Comparison of ENCODE assay signal across 16 cellular contexts in genomic region chr22:39278040-39278439, GRCh38. TPM values are rescaled to one million over a fixed set of nuclear protein-coding genes. Genes with fewer than 3 reads are reported as not detected.
DNase-seq lines count a peak whose midpoint lies in the region; ATAC-seq, FAIRE-seq and TF ChIP-seq lines count a peak whose summit lies in the region.
"Had no signal": no experiment of that assay in that cellular context is flagged by ENCODE, and none has a peak within 500 bp of the region (broad histone marks: within the 10 kb centered on the region; RNA-seq: fewer than 3 reads in every experiment).

No MANE protein-coding gene starts in this region.

- H3K4me1 ChIP-seq in right lobe of liver (no peaks in the 10 kb centered on the region), HepG2 (ENCODE audit: insufficient read depth, low read length) (peaks cover 41% of the 10 kb centered on the region)
- H3K4me1 ChIP-seq: prostate gland had no signal

- FAIRE-seq in HepG2 (lab: Jason Lieb, UNC): no peak
- no peak for FAIRE-seq in urothelium cell line (lab: Jason Lieb, UNC)
- FAIRE-seq: GM19239 had no signal

- H3K27me3 ChIP-seq in right lobe of liver: no peaks in the 10 kb centered on the region
- peaks cover 9 to 33% of the 10 kb centered on the region in 2 experiments for H3K27me3 ChIP-seq in HepG2 (ENCODE audit: control insufficient read depth in 1 of 2, insufficient read depth in 2 of 2, low read length in 2 of 2)

- peak; percentile 26 to 45 (median 38) for ATAC-seq in right lobe of liver
- no peak for ATAC-seq in HepG2
- ATAC-seq in left cardiac atrium: peak; percentile 23 to 30
- no peak for ATAC-seq in GM21619 (IDR thresholded peaks at IDR 0.05; ENCODE audit: unreplicated experiment)

- no peaks in the 10 kb centered on the region for H3K79me2 ChIP-seq in HepG2 (ENCODE audit: insufficient read depth, low read length)

- POLR2A ChIA-PET in HepG2 (lab: Yijun Ruan, JAX): no interaction called here

- no TSS peak for BruUV-seq in HepG2 (replicated peaks; lab: Mats Ljungman, UMichigan)

- TF ChIP-seq POLR2A in right lobe of liver (IDR thresholded peaks at IDR 0.05) (no peak), HepG2 (IDR thresholded peaks at IDR 0.05; ENCODE audit: insufficient read depth in 1 of 2, low read depth in 2 of 2, low read length in 2 of 2) (no peak)

- H3K9me3 ChIP-seq in right lobe of liver: no peaks in the 10 kb centered on the region
- H3K9me3 ChIP-seq in HepG2 (ENCODE audit: low read length): no peaks in the 10 kb centered on the region
- H3K9me3 ChIP-seq in SK-N-MC (ENCODE audit: low read depth, low read length): no peaks in the 10 kb centered on the region; the same call in 1 of the 2 replicates
- H3K9me3 ChIP-seq: prostate gland had no signal

- no peaks in the 10 kb centered on the region for H4K20me1 ChIP-seq in HepG2 (ENCODE audit: insufficient read depth, low read length)

- WGBS in right lobe of liver (ENCODE audit: insufficient coverage, low coverage, low lambda C conversion rate, missing lambda C conversion rate): no CpG with 5 or more reads among the region's 13 CpGs
- WGBS in HepG2 (ENCODE audit: low lambda C conversion rate): 46% methylated on average over 5 of the region's 13 CpGs

- H3K9ac ChIP-seq in HepG2 (ENCODE audit: insufficient read depth, low read depth, low read length) (no peak overlapping the region), SK-N-MC (ENCODE audit: insufficient read length) (no peak overlapping the region)

- H3K27ac ChIP-seq in right lobe of liver (no peak overlapping the region), HepG2 (ENCODE audit: extremely low read length, insufficient read depth, low read length) (no peak overlapping the region), SK-N-MC (peak overlapping the region; percentile 48; the same call in 1 of the 2 replicates)
- H3K27ac ChIP-seq: prostate gland had no signal

- no peak overlapping the region for H2AFZ ChIP-seq in HepG2 (ENCODE audit: low read length)

- CTCF ChIA-PET in HepG2 (lab: Yijun Ruan, JAX; ENCODE audit: low intra/inter-chr PET ratio, low total read pairs): no interaction called here

- no peak for TF ChIP-seq EP300 in HepG2 (IDR thresholded peaks at IDR 0.05; ENCODE audit: low read depth in 2 of 2, low read length in 2 of 2)
- TF ChIP-seq EP300 in HepG2 (CRISPR knock-in tag; IDR thresholded peaks at IDR 0.05; ENCODE audit: borderline replicate concordance): no peak

- no peaks in the 10 kb centered on the region for H3K36me3 ChIP-seq in right lobe of liver
- H3K36me3 ChIP-seq in HepG2 (replicated peaks in 1 of 2; ENCODE audit: control insufficient read depth in 1 of 2, insufficient read depth in 2 of 2, low read length in 2 of 2): no peaks in the 10 kb centered on the region
- no peaks in the 10 kb centered on the region for H3K36me3 ChIP-seq in SK-N-MC (ENCODE audit: insufficient read depth, low read length)
- H3K36me3 ChIP-seq: prostate gland had no signal

- in situ Hi-C loops in HepG2 (cut with HindIII; ENCODE audit: extremely low pct_ligation_motif_present, low pct_unique_long_range_greater_than_20kb): no loop called here

- H3K4me3 ChIP-seq in right lobe of liver (no peak overlapping the region), HepG2 (replicated peaks in 1 of 3; ENCODE audit: insufficient read depth in 1 of 3, low read depth in 2 of 3, low read length in 3 of 3) (no peak overlapping the region), SK-N-MC (no peak overlapping the region)
- H3K4me3 ChIP-seq: prostate gland had no signal

- H3K4me2 ChIP-seq in HepG2 (ENCODE audit: low read depth, low read length): no peak overlapping the region

- TF ChIP-seq RAD21 in HepG2 (CRISPR knock-in tag; IDR thresholded peaks at IDR 0.05): no peak

- TF ChIP-seq CTCF in right lobe of liver (IDR thresholded peaks at IDR 0.05): no peak
- TF ChIP-seq CTCF in HepG2 (CRISPR knock-in tag; IDR thresholded peaks at IDR 0.05): no peak

- intact Hi-C loops in right lobe of liver (cut with DNase I): no loop called here
- intact Hi-C loops in HepG2 (cut with micrococcal nuclease; ENCODE audit: unreplicated experiment): no loop called here
- intact Hi-C loops in left cardiac atrium (cut with DNase I): no loop called here

- DNase-seq in right lobe of liver: peak in 1 of 3 donors; percentile 62
- DNase-seq in HepG2 (ENCODE audit: low spot score): no peak
- DNase-seq in SK-N-MC (ENCODE audit: low read depth, low spot score): no peak
- DNase-seq in left cardiac atrium: no peak
- DNase-seq in urothelium cell line (ENCODE audit: low spot score): peak; percentile 68
- DNase-seq in stimulated activated naive CD4-positive, alpha-beta T cell (lab: John Stamatoyannopoulos, UW): no peak
- no peak for DNase-seq in activated CD4-positive, CD25-positive, alpha-beta regulatory T cell (lab: John Stamatoyannopoulos, UW)
- DNase-seq: activated T-cell treated with anti-CD3 and anti-CD28 coated beads, Interleukin-2, amount 50 U/mL, for 1 hour; immature natural killer cell; Karpas-422; NCI-H187 treated with DMSO at 0.1 percent for 48 hours; stimulated activated CD4-positive, alpha-beta T cell treated with anti-CD3 and anti-CD28 coated beads, Interleukin-4, amount 100 ng/mL, for 1 hour; T-helper 1 cell had no signal

TF ChIP-seq in HepG2, 621 proteins besides CTCF, POLR2A, EP300 and RAD21 (continues in another document):
- TF ChIP-seq PLRG1 (conservative IDR thresholded peaks at IDR 0.05): no peak

RNA-seq across cellular contexts. Expression of gene PDGFB, which starts 33.3 kb away (rescaled TPM):
- total RNA-seq in right lobe of liver: 10 to 100 TPM in 1 of 6 experiments, 1 to 10 TPM in 4, under 1 TPM in 1; 0.90 to 10.2 (median 3.3) TPM
- 0.65 and 1.4 TPM in 2 replicates for total RNA-seq in HepG2 (2016; rRNA removed; fragmentation: Illumina TruSeq; extraction: Trizol)
- 0.26 and 0.30 TPM in 2 replicates for total RNA-seq in HepG2 (2016; cell fraction: cytosol; rRNA removed; fragmentation: Illumina TruSeq; extraction: Trizol; ENCODE audit: low read depth)
- total RNA-seq in HepG2 (2016; cell fraction: insoluble cytoplasmic fraction; rRNA removed; fragmentation: Illumina TruSeq; extraction: Trizol): 1.0 and 1.1 TPM in 2 replicates
- total RNA-seq in HepG2 (2016; cell fraction: membrane; rRNA removed; fragmentation: Illumina TruSeq; extraction: Trizol): 0.76 and 1.4 TPM in 2 replicates
- 1.7 and 2.0 TPM in 2 replicates for total RNA-seq in HepG2 (2016; cell fraction: nucleus; rRNA removed; fragmentation: Illumina TruSeq; extraction: Trizol)
- polyA plus RNA-seq in HepG2 (2011; rRNA removed): 10.1 and 12.8 TPM in 2 replicates
- 12.7 and 12.9 TPM in 2 replicates for polyA plus RNA-seq in HepG2 (2011; cell fraction: cytosol; rRNA removed)
- polyA plus RNA-seq in HepG2 (2011; cell fraction: nucleus; rRNA removed): 37.3 and 38.1 TPM in 2 replicates
- 11.5 and 12.7 TPM in 2 replicates for polyA plus RNA-seq in HepG2 (2012)
- polyA plus RNA-seq in HepG2 (2016; cell fraction: cytosol; fragmentation: Illumina TruSeq; extraction: Trizol; ENCODE audit: low read depth): 0.15 and 0.27 TPM in 2 replicates
- polyA plus RNA-seq in HepG2 (2016; cell fraction: insoluble cytoplasmic fraction; fragmentation: Illumina TruSeq; extraction: Trizol; ENCODE audit: low read depth): 0.72 and 0.85 TPM in 2 replicates
- polyA plus RNA-seq in HepG2 (2016; cell fraction: membrane; fragmentation: Illumina TruSeq; extraction: Trizol; ENCODE audit: low read depth): 0.63 and 0.68 TPM in 2 replicates
- polyA plus RNA-seq in HepG2 (2016; cell fraction: nucleus; fragmentation: Illumina TruSeq; extraction: Trizol; ENCODE audit: insufficient read depth, low read depth): 3.3 and 3.9 TPM in 2 replicates
- polyA minus RNA-seq in HepG2 (2011; rRNA and poly(A)+ RNA removed; ENCODE audit: low replicate concordance): 2.3 and 28.2 TPM in 2 replicates
- polyA minus RNA-seq in HepG2 (2011; cell fraction: cytosol; rRNA and poly(A)+ RNA removed): 13.6 and 16.1 TPM in 2 replicates
- polyA minus RNA-seq in HepG2 (2011; cell fraction: nucleus; rRNA and poly(A)+ RNA removed): 7.7 and 9.6 TPM in 2 replicates
- total RNA-seq in left cardiac atrium: 10 to 100 TPM; 17.5 to 51.2 TPM

RNA-seq across cellular contexts. Expression of gene RPL3, which starts 41.4 kb away (rescaled TPM):
- total RNA-seq in right lobe of liver (100 to 1,000 TPM; 648 to 905 (median 743) TPM), HepG2 (2016; rRNA removed; fragmentation: Illumina TruSeq; extraction: Trizol) (1,051 and 1,499 TPM in 2 replicates), left cardiac atrium (1,000 to 10,000 TPM in 1 of 2 donors, 100 to 1,000 TPM in 1; 796 to 1,078 TPM)
- total RNA-seq in HepG2 (2016; cell fraction: cytosol; rRNA removed; fragmentation: Illumina TruSeq; extraction: Trizol; ENCODE audit: low read depth): 1,087 and 1,361 TPM in 2 replicates
- 1,096 and 1,452 TPM in 2 replicates for total RNA-seq in HepG2 (2016; cell fraction: insoluble cytoplasmic fraction; rRNA removed; fragmentation: Illumina TruSeq; extraction: Trizol)
- 2,264 and 2,553 TPM in 2 replicates for total RNA-seq in HepG2 (2016; cell fraction: membrane; rRNA removed; fragmentation: Illumina TruSeq; extraction: Trizol)
- 614 and 672 TPM in 2 replicates for total RNA-seq in HepG2 (2016; cell fraction: nucleus; rRNA removed; fragmentation: Illumina TruSeq; extraction: Trizol)
- polyA plus RNA-seq in HepG2 (2011; rRNA removed): 3,218 and 3,279 TPM in 2 replicates
- polyA plus RNA-seq in HepG2 (2011; cell fraction: cytosol; rRNA removed): 5,445 and 6,556 TPM in 2 replicates
- 1,725 and 2,021 TPM in 2 replicates for polyA plus RNA-seq in HepG2 (2011; cell fraction: nucleus; rRNA removed)
- polyA plus RNA-seq in HepG2 (2012): 2,306 and 3,237 TPM in 2 replicates
- 2,660 and 3,068 TPM in 2 replicates for polyA plus RNA-seq in HepG2 (2016; cell fraction: cytosol; fragmentation: Illumina TruSeq; extraction: Trizol; ENCODE audit: low read depth)
- polyA plus RNA-seq in HepG2 (2016; cell fraction: insoluble cytoplasmic fraction; fragmentation: Illumina TruSeq; extraction: Trizol; ENCODE audit: low read depth): 2,953 and 3,012 TPM in 2 replicates
- 4,441 and 4,891 TPM in 2 replicates for polyA plus RNA-seq in HepG2 (2016; cell fraction: membrane; fragmentation: Illumina TruSeq; extraction: Trizol; ENCODE audit: low read depth)
- polyA plus RNA-seq in HepG2 (2016; cell fraction: nucleus; fragmentation: Illumina TruSeq; extraction: Trizol; ENCODE audit: insufficient read depth, low read depth): 1,802 and 1,847 TPM in 2 replicates
- polyA minus RNA-seq in HepG2 (2011; rRNA and poly(A)+ RNA removed; ENCODE audit: low replicate concordance): 2,170 and 2,278 TPM in 2 replicates
- 946 and 956 TPM in 2 replicates for polyA minus RNA-seq in HepG2 (2011; cell fraction: cytosol; rRNA and poly(A)+ RNA removed)
- polyA minus RNA-seq in HepG2 (2011; cell fraction: nucleus; rRNA and poly(A)+ RNA removed): 510 and 805 TPM in 2 replicates

Comparison
In these comparisons a context has a peak if more than half of its experiments do, and no peak if none do; other contexts are left out.
1. ATAC-seq: peak in right lobe of liver (4 of 4) and left cardiac atrium (2 of 2); none in HepG2 (single experiment) and GM21619 (single experiment).